Comparison of ENCODE assay signal across 1 cellular context in genomic region chr1:2430592-2430973, GRCh38.
TF ChIP-seq lines count a peak whose summit lies in the region.

No MANE protein-coding gene starts in this region.

TF ChIP-seq in HEK293, 187 proteins besides CTCF, POLR2A, EP300 and RAD21:
- TF ChIP-seq ZFHX2 (tag by site-specific recombination; conservative IDR thresholded peaks at IDR 0.05) (peak; percentile 40; the same call in 1 of the 2 replicates), ZNF660 (tag by site-specific recombination; IDR thresholded peaks at IDR 0.05) (no peak)
